Comparison of ENCODE assay signal across 1 cellular context in genomic region chr19:1854542-1855039, GRCh38.
TF ChIP-seq lines count a peak whose summit lies in the region.

No MANE protein-coding gene starts in this region.

TF ChIP-seq in H1, 55 proteins besides CTCF, POLR2A, EP300 and RAD21:
- TF ChIP-seq CTBP2 (IDR thresholded peaks at IDR 0.05; ENCODE audit: borderline replicate concordance, insufficient read depth, insufficient read length, low read length) (peak; percentile 23), CBX5 (IDR thresholded peaks at IDR 0.05; ENCODE audit: low read depth, low read length) (no peak)
